In the genomic region with DNA sequence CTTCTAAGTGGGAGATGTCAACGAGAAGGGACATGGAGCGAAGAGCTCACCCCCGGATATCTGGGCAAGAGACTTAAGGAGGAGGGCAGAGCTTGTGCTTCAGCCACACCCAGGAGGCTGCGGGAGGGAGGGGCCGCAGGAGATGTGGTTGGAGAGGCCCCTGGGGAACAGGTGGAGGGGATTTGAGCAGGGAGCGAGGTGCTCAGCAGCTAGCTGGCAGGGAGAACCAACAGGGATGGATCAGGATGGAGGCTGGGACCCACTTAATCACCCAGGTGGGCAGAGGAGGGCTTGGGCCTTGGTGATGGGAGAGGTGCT, we compare ENCODE assay signal across 1 cellular context.
TF ChIP-seq lines count a peak whose summit lies in the region.

No MANE protein-coding gene starts in this region.

TF ChIP-seq in IMR-90, 13 proteins besides CTCF, POLR2A, EP300 and RAD21 (continued from another document):
- TF ChIP-seq ELK1 (IDR thresholded peaks at IDR 0.05; ENCODE audit: borderline replicate concordance, low read depth, low read length) (no peak), FOS (IDR thresholded peaks at IDR 0.05; ENCODE audit: low read depth, low read length) (no peak), CHD1 (IDR thresholded peaks at IDR 0.05; ENCODE audit: low read depth, low read length) (no peak), MAFK (IDR thresholded peaks at IDR 0.05; ENCODE audit: low read depth, low read length) (no peak), NFE2L2 (IDR thresholded peaks at IDR 0.05; ENCODE audit: low read depth, low read length) (no peak), RFX5 (IDR thresholded peaks at IDR 0.05; ENCODE audit: low read depth, low read length) (no peak)
TF ChIP-seq in IMR-90: peak in this region for 0.
